Comparison of ENCODE assay signal across 8 cellular contexts in genomic region chr2:113124181-113124961, GRCh38. TPM values are rescaled to one million over a fixed set of nuclear protein-coding genes. Genes with fewer than 3 reads are reported as not detected.
DNase-seq lines count a peak whose midpoint lies in the region; ATAC-seq lines count a peak whose summit lies in the region.

No MANE protein-coding gene starts in this region.

- no peaks in the 10 kb centered on the region for H3K36me3 Mint-ChIP-seq in CD4-positive, alpha-beta memory T cell

- no peaks in the 10 kb centered on the region for H3K9me3 Mint-ChIP-seq in CD4-positive, alpha-beta memory T cell

- intact Hi-C loops in CD4-positive, alpha-beta memory T cell (cut with micrococcal nuclease): no loop called here

- no peak overlapping the region for H3K4me3 ChIP-seq in CD4-positive, alpha-beta memory T cell (ENCODE audit: low read length in 2 of 2)

- H3K36me3 ChIP-seq in CD4-positive, alpha-beta memory T cell (ENCODE audit: insufficient read depth, low read length): no peaks in the 10 kb centered on the region

- peak; percentile 46 for ATAC-seq in HG02623 (IDR thresholded peaks at IDR 0.05; ENCODE audit: unreplicated experiment)

- H3K27me3 Mint-ChIP-seq in CD4-positive, alpha-beta memory T cell: peaks cover 8% of the 10 kb centered on the region in 2 donors

- no peak overlapping the region for H3K27ac ChIP-seq in CD4-positive, alpha-beta memory T cell (ENCODE audit: low read depth, low read length)

- no peaks in the 10 kb centered on the region for H3K27me3 ChIP-seq in CD4-positive, alpha-beta memory T cell (ENCODE audit: insufficient read depth, low read length)

- H3K4me3 Mint-ChIP-seq in CD4-positive, alpha-beta memory T cell: no peak overlapping the region

- H3K9me3 ChIP-seq in CD4-positive, alpha-beta memory T cell (ENCODE audit: control insufficient read depth in 1 of 2, low read length in 2 of 2): no peaks in the 10 kb centered on the region

- no peak overlapping the region for H3K27ac Mint-ChIP-seq in CD4-positive, alpha-beta memory T cell

- no peaks in the 10 kb centered on the region for H3K4me1 ChIP-seq in CD4-positive, alpha-beta memory T cell (ENCODE audit: insufficient read depth, low read length)

- CTCF ChIA-PET in CD4-positive, alpha-beta memory T cell (lab: Charles Lee; ENCODE audit: partially characterized antibody): interaction anchor here (1.7 kb wide), 1 partner anchor 11 kb away, joined by 7 read pairs; no protein-coding TSS in a partner anchor

- H3K4me1 Mint-ChIP-seq in CD4-positive, alpha-beta memory T cell: peaks cover 6 to 9% (median 8%) of the 10 kb centered on the region in 4 donors

- DNase-seq in GM03348 (ENCODE audit: low spot score) (peak; percentile 35), SW480 (ENCODE audit: low spot score) (peak; percentile 33), islet precursor cell (peak; percentile 43), NCI-H526 (lab: John Stamatoyannopoulos, UW) (no peak)
- DNase-seq in CD4-positive, alpha-beta memory T cell: no peak
- no peak for DNase-seq in activated effector memory CD4-positive, alpha-beta T cell treated with Interleukin-2 at 50 U/mL for 16 hours
- DNase-seq in stimulated activated CD4-positive, alpha-beta T cell treated with anti-CD3 and anti-CD28 coated beads, Interleukin-1b, Interleukin-23, amount 100 ng/mL, for 48 hours: no peak

- POLR2A ChIA-PET in CD4-positive, alpha-beta memory T cell (lab: Charles Lee; ENCODE audit: partially characterized antibody): no interaction called here

RNA-seq across cellular contexts. Expression of gene IL1RN, which starts 3.0 kb away (rescaled TPM):
- 1 to 10 TPM; 2.4 TPM for total RNA-seq in CD4-positive, alpha-beta memory T cell
- not detected for polyA plus RNA-seq in CD4-positive, alpha-beta memory T cell

RNA-seq across cellular contexts. Expression of gene PSD4, which starts 49.4 kb away (rescaled TPM):
- total RNA-seq in CD4-positive, alpha-beta memory T cell: 100 to 1,000 TPM in 1 of 2 experiments, 10 to 100 TPM in 1; 100.0 to 101 TPM
- 10 to 100 TPM; 11.9 to 32.8 TPM for polyA plus RNA-seq in CD4-positive, alpha-beta memory T cell

RNA-seq across cellular contexts. Expression of gene IL1F10, which starts 56.6 kb away (rescaled TPM):
- total RNA-seq in CD4-positive, alpha-beta memory T cell: not detected
- not detected for polyA plus RNA-seq in CD4-positive, alpha-beta memory T cell

Comparison
In these comparisons a context has a peak if more than half of its experiments do, and no peak if none do; other contexts are left out.
1. DNase-seq: peak in GM03348 (single experiment), SW480 (single experiment) and islet precursor cell (single experiment); none in NCI-H526 (0 of 2), CD4-positive, alpha-beta memory T cell (0 of 5), activated effector memory CD4-positive, alpha-beta T cell treated with Interleukin-2 at 50 U/mL for 16 hours (single experiment) and stimulated activated CD4-positive, alpha-beta T cell treated with anti-CD3 and anti-CD28 coated beads, Interleukin-1b, Interleukin-23, amount 100 ng/mL, for 48 hours (single experiment).